In the genomic region with DNA sequence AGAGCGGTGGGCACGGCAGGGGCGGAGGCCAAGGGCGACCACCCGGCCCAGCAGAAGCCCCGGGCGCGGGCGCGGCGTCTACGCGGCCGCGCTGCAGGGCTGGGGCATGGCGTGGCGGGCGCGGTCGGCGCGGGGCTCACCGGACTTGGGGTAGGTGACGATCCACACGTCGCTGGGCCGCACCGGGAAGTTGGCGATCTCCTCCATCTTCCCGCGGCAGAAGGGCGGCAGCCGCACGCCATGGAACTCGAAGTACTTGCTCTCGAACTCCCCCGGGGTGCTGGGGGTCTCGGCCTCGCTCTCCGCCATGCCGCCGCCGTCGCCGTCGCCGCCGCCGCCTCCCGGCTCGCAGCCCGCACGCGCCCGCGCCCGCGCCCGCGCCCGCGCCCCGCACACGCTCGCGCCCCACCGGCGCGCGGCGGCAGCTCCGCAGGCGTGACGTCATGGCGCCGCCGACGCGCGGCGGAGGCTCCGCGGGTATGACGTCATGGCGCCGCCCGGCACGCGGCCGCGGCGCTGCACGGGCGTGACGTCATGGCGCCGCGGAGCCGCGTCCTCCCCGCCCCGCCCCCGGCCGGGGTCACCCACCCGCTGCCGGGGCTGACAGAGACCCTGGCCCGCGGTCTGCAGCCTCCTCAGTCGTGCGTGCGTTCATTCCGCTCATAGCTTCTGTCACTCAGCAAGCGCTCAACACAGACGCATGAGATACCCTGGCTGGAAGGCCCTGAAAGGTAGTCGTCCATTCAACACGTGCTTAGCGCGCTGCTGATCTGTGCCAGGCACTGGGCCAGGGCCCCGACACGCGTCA, we compare ENCODE assay signal across 10 cellular contexts. TPM values are rescaled to one million over a fixed set of nuclear protein-coding genes. Genes with fewer than 3 reads are reported as not detected.
DNase-seq lines count a peak whose midpoint lies in the region; ATAC-seq and FAIRE-seq lines count a peak whose summit lies in the region.
"Had no signal": no experiment of that assay in that cellular context is flagged by ENCODE, and none has a peak within 500 bp of the region (broad histone marks: within the 10 kb centered on the region; RNA-seq: fewer than 3 reads in every experiment).

A gene with protein sequence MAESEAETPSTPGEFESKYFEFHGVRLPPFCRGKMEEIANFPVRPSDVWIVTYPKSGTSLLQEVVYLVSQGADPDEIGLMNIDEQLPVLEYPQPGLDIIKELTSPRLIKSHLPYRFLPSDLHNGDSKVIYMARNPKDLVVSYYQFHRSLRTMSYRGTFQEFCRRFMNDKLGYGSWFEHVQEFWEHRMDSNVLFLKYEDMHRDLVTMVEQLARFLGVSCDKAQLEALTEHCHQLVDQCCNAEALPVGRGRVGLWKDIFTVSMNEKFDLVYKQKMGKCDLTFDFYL (minus strand): TSS at position 440 of the 808 bp plus-strand sequence. CDS start 131 bp downstream, at position 309.

- peaks cover 2% of the 10 kb centered on the region for H3K9me3 Mint-ChIP-seq in stimulated activated naive CD8-positive, alpha-beta T cell treated with anti-CD3 and anti-CD28 coated beads, Interleukin-15, Interleukin-2, amounts not matched to agents 100 ng/mL and 50 ng/mL, for 24 hours
- no peaks in the 10 kb centered on the region for H3K9me3 Mint-ChIP-seq in immature natural killer cell

- no peak within 1 kb of the TSS for H3K9ac ChIP-seq in adipocyte (ENCODE audit: low read length)

- DNase-seq in stimulated activated naive CD8-positive, alpha-beta T cell treated with anti-CD3 and anti-CD28 coated beads, Interleukin-15, Interleukin-2, amounts not matched to agents 100 U/mL and 50 U/mL, for 24 hours, result no peak
- DNase-seq in adipocyte (ENCODE audit: low read depth) (peak; percentile 9), immature natural killer cell (no peak), urothelium cell line (ENCODE audit: low spot score) (peak; percentile 75), epidermal melanocyte (ENCODE audit: insufficient read length, low spot score) (no peak)

- no peak within 1 kb of the TSS for H3K27ac Mint-ChIP-seq in stimulated activated naive CD8-positive, alpha-beta T cell treated with anti-CD3 and anti-CD28 coated beads, Interleukin-15, Interleukin-2, amounts not matched to agents 100 ng/mL and 50 ng/mL, for 24 hours
- no peak within 1 kb of the TSS for H3K27ac Mint-ChIP-seq in immature natural killer cell

- no peaks in the 10 kb centered on the region for H3K4me1 ChIP-seq in adipocyte (ENCODE audit: control insufficient read depth, insufficient read depth, low read length)

- peaks cover 56% of the 10 kb centered on the region for H3K27me3 ChIP-seq in adipocyte (replicated peaks; ENCODE audit: control insufficient read depth, insufficient read depth, low read length)

- H3K36me3 Mint-ChIP-seq in stimulated activated naive CD8-positive, alpha-beta T cell treated with anti-CD3 and anti-CD28 coated beads, Interleukin-15, Interleukin-2, amounts not matched to agents 100 ng/mL and 50 ng/mL, for 24 hours (ENCODE audit: low read depth), result no peaks in the 10 kb centered on the region
- H3K36me3 Mint-ChIP-seq in immature natural killer cell, result peaks cover 0 to 4% (median 0%) of the 10 kb centered on the region in 3 donors

- H3K36me3 ChIP-seq in adipocyte (ENCODE audit: control insufficient read depth, insufficient read depth, low read length, severe bottlenecking), result no peaks in the 10 kb centered on the region
- H3K36me3 ChIP-seq: upper lobe of left lung had no signal

- H3K4me3 Mint-ChIP-seq in stimulated activated naive CD8-positive, alpha-beta T cell treated with anti-CD3 and anti-CD28 coated beads, Interleukin-15, Interleukin-2, amounts not matched to agents 100 ng/mL and 50 ng/mL, for 24 hours, result peak within 1 kb of the TSS; percentile 41
- peak within 1 kb of the TSS; percentile 36 to 69 (median 62) for H3K4me3 Mint-ChIP-seq in immature natural killer cell

- peaks cover 60% of the 10 kb centered on the region for H3K27me3 Mint-ChIP-seq in stimulated activated naive CD8-positive, alpha-beta T cell treated with anti-CD3 and anti-CD28 coated beads, Interleukin-15, Interleukin-2, amounts not matched to agents 100 ng/mL and 50 ng/mL, for 24 hours
- H3K27me3 Mint-ChIP-seq in immature natural killer cell (ENCODE audit: low read depth in 3 of 3), result peaks cover 20 to 27% (median 21%) of the 10 kb centered on the region in 3 donors

- FAIRE-seq in urothelium cell line (lab: Jason Lieb, UNC), result peak; percentile 35
- FAIRE-seq: keratinocyte had no signal

- peak within 1 kb of the TSS; percentile 50 for H3K4me3 ChIP-seq in adipocyte (ENCODE audit: low read length)

- peaks cover 4% of the 10 kb centered on the region for H3K9me3 ChIP-seq in adipocyte (ENCODE audit: control insufficient read depth, low read length)
- H3K9me3 ChIP-seq: upper lobe of left lung had no signal

- ATAC-seq in stimulated activated naive CD8-positive, alpha-beta T cell treated with anti-CD3 and anti-CD28 coated beads, Interleukin-15, Interleukin-2, amounts not matched to agents 100 U/mL and 50 U/mL, for 24 hours, result no peak
- ATAC-seq in HG03565 (IDR thresholded peaks at IDR 0.05; ENCODE audit: unreplicated experiment) (no peak), HG02973 (IDR thresholded peaks at IDR 0.05; ENCODE audit: unreplicated experiment) (no peak)

- peaks cover 5% of the 10 kb centered on the region for H3K4me1 Mint-ChIP-seq in stimulated activated naive CD8-positive, alpha-beta T cell treated with anti-CD3 and anti-CD28 coated beads, Interleukin-15, Interleukin-2, amounts not matched to agents 100 ng/mL and 50 ng/mL, for 24 hours (ENCODE audit: low read depth)
- H3K4me1 Mint-ChIP-seq in immature natural killer cell, result peaks cover 0 to 4% of the 10 kb centered on the region in 2 donors

RNA-seq across cellular contexts. Expression of the gene that starts here (rescaled TPM):
- not detected for polyA plus RNA-seq in immature natural killer cell

Comparison
In these comparisons a context has a peak if more than half of its experiments do, and no peak if none do; other contexts are left out.
1. DNase-seq: peak in adipocyte (single experiment) and urothelium cell line (single experiment); none in stimulated activated naive CD8-positive, alpha-beta T cell treated with anti-CD3 and anti-CD28 coated beads, Interleukin-15, Interleukin-2, amounts not matched to agents 100 U/mL and 50 U/mL, for 24 hours (single experiment), immature natural killer cell (0 of 3) and epidermal melanocyte (single experiment).